1 cellular context compared by ENCODE assay signal in the genomic region with DNA sequence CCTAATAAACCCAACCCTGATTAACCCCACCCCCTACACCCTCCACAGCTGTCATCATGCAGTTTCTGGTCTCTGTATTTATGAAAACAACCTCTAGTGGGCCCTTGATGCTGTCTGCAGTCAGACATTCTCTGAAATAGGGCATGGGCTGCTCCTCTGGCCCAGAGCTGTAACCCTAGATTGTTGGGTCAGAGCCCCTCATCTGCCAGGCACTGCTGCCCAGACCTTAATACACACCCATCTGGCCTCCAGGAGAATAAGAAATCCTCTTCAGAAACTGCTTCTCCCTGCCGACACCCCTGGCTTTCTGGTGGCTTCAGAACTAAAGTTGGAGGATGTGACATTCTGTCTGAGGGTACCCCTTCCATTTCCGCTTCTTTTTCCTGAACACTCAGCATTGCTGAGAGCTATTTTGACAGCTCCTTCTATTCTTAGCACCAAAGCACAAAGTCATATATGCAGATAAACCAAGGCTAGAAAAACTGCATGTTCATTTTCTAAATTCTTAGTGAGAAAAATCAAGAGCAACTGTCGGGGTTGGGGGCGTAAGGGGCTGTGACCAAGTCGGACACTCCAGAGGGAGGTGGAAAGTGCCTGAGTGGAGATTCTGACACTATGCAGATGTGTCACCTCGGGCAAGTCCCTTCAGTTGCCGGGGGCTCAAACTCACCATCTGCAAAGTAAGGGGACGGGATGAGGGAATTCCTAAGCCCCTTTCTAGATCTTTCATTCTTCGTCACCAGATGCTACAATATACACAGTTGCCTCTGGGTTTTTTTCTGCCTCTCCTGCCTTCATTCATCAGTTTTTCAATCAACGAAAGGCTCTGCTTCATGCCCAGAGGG.
TF ChIP-seq lines count a peak whose summit lies in the region.

No MANE protein-coding gene starts in this region.

TF ChIP-seq in HepG2, 621 proteins besides CTCF, POLR2A, EP300 and RAD21:
- TF ChIP-seq LBX2 (CRISPR knock-in tag; IDR thresholded peaks at IDR 0.05; ENCODE audit: borderline replicate concordance) (no peak), ZNF333 (CRISPR knock-in tag; IDR thresholded peaks at IDR 0.05; ENCODE audit: borderline replicate concordance) (no peak), DR1 (CRISPR knock-in tag; IDR thresholded peaks at IDR 0.05) (no peak), ZNF781 (CRISPR knock-in tag; IDR thresholded peaks at IDR 0.05; ENCODE audit: borderline replicate concordance, not compliant biosample characterization) (no peak), TEAD2 (CRISPR knock-in tag; IDR thresholded peaks at IDR 0.05) (no peak), RELA (CRISPR knock-in tag; IDR thresholded peaks at IDR 0.05) (no peak), CHCHD3 (CRISPR knock-in tag; IDR thresholded peaks at IDR 0.05) (no peak), ZNF737 (CRISPR knock-in tag; IDR thresholded peaks at IDR 0.05; ENCODE audit: borderline replicate concordance) (no peak), RBM22 (optimal IDR thresholded peaks at IDR 0.05; ENCODE audit: low read length) (peak; percentile 14)
